1 cellular context compared by ENCODE assay signal in the genomic region with DNA sequence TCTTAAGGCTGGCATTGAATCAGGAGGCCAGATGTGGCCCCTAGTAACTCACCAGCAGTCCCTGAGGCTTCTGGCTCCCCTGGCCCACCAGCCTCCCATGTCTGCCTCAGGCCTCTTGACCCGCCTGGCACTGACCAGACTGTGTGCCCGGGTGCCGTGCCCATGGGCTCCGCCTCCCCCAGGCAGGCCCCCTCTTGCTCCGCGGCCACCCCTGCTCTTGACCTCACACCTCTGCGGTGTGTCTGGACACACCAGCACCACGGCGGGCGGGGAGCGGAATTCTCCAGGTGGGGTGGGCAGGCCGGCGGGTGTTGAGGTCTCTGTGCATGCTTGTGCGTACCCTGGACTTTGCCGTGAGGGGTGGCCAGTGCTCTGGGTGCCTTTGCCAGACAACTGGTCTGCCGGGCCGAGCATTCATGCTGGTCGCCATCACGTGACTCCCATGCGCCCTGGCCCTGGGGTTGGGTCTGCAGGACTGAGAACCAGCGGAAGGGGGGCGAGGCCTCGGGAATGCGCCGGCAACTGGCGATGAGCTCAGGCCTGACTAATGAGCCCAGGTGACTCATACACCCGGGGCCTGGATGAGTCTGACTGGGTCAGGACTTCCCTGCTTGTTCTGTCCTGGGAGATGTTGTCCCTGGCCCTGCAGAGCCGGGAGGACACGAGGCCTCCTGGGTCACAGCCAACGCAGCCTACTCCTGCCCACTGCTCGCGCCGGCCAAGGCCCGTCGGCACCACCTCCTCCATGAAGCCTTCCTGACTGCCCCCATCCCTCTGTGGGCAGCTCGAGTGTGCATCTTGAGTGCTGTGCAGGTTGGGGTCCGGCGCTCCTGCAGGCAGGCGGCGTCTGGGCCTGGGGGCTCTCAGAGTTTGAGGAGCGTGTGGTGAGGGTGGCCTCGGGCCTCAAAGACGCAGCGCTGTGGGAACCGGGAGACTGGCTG.
TF ChIP-seq lines count a peak whose summit lies in the region.

No MANE protein-coding gene starts in this region.

TF ChIP-seq in HepG2, 621 proteins besides CTCF, POLR2A, EP300 and RAD21 (continued from another document and continues in another):
- TF ChIP-seq, protein P1, sequence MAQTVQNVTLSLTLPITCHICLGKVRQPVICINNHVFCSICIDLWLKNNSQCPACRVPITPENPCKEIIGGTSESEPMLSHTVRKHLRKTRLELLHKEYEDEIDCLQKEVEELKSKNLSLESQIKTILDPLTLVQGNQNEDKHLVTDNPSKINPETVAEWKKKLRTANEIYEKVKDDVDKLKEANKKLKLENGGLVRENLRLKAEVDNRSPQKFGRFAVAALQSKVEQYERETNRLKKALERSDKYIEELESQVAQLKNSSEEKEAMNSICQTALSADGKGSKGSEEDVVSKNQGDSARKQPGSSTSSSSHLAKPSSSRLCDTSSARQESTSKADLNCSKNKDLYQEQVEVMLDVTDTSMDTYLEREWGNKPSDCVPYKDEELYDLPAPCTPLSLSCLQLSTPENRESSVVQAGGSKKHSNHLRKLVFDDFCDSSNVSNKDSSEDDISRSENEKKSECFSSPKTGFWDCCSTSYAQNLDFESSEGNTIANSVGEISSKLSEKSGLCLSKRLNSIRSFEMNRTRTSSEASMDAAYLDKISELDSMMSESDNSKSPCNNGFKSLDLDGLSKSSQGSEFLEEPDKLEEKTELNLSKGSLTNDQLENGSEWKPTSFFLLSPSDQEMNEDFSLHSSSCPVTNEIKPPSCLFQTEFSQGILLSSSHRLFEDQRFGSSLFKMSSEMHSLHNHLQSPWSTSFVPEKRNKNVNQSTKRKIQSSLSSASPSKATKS (CRISPR knock-in tag; IDR thresholded peaks at IDR 0.05) = no peak
- TF ChIP-seq ZNF160 (CRISPR knock-in tag; IDR thresholded peaks at IDR 0.05) = no peak; the same call in 1 of the 2 replicates
- no peak for TF ChIP-seq MAF1 (CRISPR knock-in tag; IDR thresholded peaks at IDR 0.05; ENCODE audit: borderline replicate concordance)
- TF ChIP-seq MTA1 (CRISPR knock-in tag; IDR thresholded peaks at IDR 0.05; ENCODE audit: borderline replicate concordance) = peak; percentile 83
- no peak for TF ChIP-seq MATR3 (CRISPR knock-in tag; IDR thresholded peaks at IDR 0.05)
- TF ChIP-seq MYNN (CRISPR knock-in tag; IDR thresholded peaks at IDR 0.05; ENCODE audit: low read depth) = no peak
- TF ChIP-seq ZNF317 (CRISPR knock-in tag; IDR thresholded peaks at IDR 0.05) = peak; percentile 89
- TF ChIP-seq ZNF670 (CRISPR knock-in tag; IDR thresholded peaks at IDR 0.05; ENCODE audit: borderline replicate concordance) = no peak
- no peak; the same call in 1 of the 2 replicates for TF ChIP-seq ZNF891 (CRISPR knock-in tag; IDR thresholded peaks at IDR 0.05)
- TF ChIP-seq SKI (IDR thresholded peaks at IDR 0.05; ENCODE audit: partially characterized antibody) = peak; percentile 95
- TF ChIP-seq NR2F1 (CRISPR knock-in tag; IDR thresholded peaks at IDR 0.05) = peak; percentile 61 to 71; a peak in 3 of 4 replicates
- TF ChIP-seq MAFK (conservative IDR thresholded peaks at IDR 0.05 in 1 of 2, IDR thresholded peaks at IDR 0.05 in 1 of 2; ENCODE audit: low read length in 2 of 2) = no peak
- TF ChIP-seq ZSCAN31 (CRISPR knock-in tag; IDR thresholded peaks at IDR 0.05; ENCODE audit: low read depth) = peak; percentile 96; the same call in 1 of the 2 replicates
- no peak for TF ChIP-seq ZFAT (CRISPR knock-in tag; conservative IDR thresholded peaks at IDR 0.05)
- peak; percentile 92 for TF ChIP-seq ESRRA (CRISPR knock-in tag; IDR thresholded peaks at IDR 0.05; ENCODE audit: low read depth)
- TF ChIP-seq, protein P2, sequence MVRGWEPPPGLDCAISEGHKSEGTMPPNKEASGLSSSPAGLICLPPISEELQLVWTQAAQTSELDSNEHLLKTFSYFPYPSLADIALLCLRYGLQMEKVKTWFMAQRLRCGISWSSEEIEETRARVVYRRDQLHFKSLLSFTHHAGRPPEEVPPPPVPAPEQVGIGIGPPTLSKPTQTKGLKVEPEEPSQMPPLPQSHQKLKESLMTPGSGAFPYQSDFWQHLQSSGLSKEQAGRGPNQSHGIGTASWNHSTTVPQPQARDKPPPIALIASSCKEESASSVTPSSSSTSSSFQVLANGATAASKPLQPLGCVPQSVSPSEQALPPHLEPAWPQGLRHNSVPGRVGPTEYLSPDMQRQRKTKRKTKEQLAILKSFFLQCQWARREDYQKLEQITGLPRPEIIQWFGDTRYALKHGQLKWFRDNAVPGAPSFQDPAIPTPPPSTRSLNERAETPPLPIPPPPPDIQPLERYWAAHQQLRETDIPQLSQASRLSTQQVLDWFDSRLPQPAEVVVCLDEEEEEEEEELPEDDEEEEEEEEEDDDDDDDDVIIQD (CRISPR knock-in tag; IDR thresholded peaks at IDR 0.05; ENCODE audit: low read depth) = peak; percentile 64; the same call in 1 of the 2 replicates
- peak; percentile 95 for TF ChIP-seq ZNF556 (CRISPR knock-in tag; IDR thresholded peaks at IDR 0.05; ENCODE audit: borderline replicate concordance)
- TF ChIP-seq, protein P3, sequence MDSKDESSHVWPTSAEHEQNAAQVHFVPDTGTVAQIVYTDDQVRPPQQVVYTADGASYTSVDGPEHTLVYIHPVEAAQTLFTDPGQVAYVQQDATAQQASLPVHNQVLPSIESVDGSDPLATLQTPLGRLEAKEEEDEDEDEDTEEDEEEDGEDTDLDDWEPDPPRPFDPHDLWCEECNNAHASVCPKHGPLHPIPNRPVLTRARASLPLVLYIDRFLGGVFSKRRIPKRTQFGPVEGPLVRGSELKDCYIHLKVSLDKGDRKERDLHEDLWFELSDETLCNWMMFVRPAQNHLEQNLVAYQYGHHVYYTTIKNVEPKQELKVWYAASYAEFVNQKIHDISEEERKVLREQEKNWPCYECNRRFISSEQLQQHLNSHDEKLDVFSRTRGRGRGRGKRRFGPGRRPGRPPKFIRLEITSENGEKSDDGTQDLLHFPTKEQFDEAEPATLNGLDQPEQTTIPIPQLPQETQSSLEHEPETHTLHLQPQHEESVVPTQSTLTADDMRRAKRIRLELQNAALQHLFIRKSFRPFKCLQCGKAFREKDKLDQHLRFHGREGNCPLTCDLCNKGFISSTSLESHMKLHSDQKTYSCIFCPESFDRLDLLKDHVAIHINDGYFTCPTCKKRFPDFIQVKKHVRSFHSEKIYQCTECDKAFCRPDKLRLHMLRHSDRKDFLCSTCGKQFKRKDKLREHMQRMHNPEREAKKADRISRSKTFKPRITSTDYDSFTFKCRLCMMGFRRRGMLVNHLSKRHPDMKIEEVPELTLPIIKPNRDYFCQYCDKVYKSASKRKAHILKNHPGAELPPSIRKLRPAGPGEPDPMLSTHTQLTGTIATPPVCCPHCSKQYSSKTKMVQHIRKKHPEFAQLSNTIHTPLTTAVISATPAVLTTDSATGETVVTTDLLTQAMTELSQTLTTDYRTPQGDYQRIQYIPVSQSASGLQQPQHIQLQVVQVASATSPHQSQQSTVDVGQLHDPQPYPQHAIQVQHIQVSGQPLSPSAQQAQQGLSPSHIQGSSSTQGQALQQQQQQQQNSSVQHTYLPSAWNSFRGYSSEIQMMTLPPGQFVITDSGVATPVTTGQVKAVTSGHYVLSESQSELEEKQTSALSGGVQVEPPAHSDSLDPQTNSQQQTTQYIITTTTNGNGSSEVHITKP (CRISPR knock-in tag; IDR thresholded peaks at IDR 0.05; ENCODE audit: low read depth) = peak; percentile 92
- TF ChIP-seq MBD4 (IDR thresholded peaks at IDR 0.05; ENCODE audit: borderline replicate concordance, low read length) = no peak
- TF ChIP-seq KAT7 (CRISPR knock-in tag; IDR thresholded peaks at IDR 0.05; ENCODE audit: borderline replicate concordance) = no peak
- TF ChIP-seq NCOA2 (CRISPR knock-in tag; IDR thresholded peaks at IDR 0.05) = peak; percentile 79
- peak; percentile 83 for TF ChIP-seq GFI1 (CRISPR knock-in tag; IDR thresholded peaks at IDR 0.05; ENCODE audit: borderline replicate concordance)
- no peak; the same call in 1 of the 2 replicates for TF ChIP-seq CHCHD3 (CRISPR knock-in tag; IDR thresholded peaks at IDR 0.05)
- peak; percentile 98 for TF ChIP-seq ZMAT3 (CRISPR knock-in tag; conservative IDR thresholded peaks at IDR 0.05)
- TF ChIP-seq SIX4 (CRISPR knock-in tag; IDR thresholded peaks at IDR 0.05) = peak; percentile 47; the same call in 1 of the 2 replicates
- no peak for TF ChIP-seq ZNF282 (IDR thresholded peaks at IDR 0.05; ENCODE audit: partially characterized antibody)
- TF ChIP-seq ZNF674 (CRISPR knock-in tag; IDR thresholded peaks at IDR 0.05; ENCODE audit: low read depth) = no peak
- no peak for TF ChIP-seq NR3C1 (CRISPR knock-in tag; IDR thresholded peaks at IDR 0.05)
- no peak for TF ChIP-seq ZNF816 (CRISPR knock-in tag; IDR thresholded peaks at IDR 0.05; ENCODE audit: borderline replicate concordance)
- TF ChIP-seq IRX3 (CRISPR knock-in tag; IDR thresholded peaks at IDR 0.05; ENCODE audit: borderline replicate concordance, low read depth) = 0 out of 2 replicates have a peak, but pooled peaks have one; percentile 34
- TF ChIP-seq, protein P4, sequence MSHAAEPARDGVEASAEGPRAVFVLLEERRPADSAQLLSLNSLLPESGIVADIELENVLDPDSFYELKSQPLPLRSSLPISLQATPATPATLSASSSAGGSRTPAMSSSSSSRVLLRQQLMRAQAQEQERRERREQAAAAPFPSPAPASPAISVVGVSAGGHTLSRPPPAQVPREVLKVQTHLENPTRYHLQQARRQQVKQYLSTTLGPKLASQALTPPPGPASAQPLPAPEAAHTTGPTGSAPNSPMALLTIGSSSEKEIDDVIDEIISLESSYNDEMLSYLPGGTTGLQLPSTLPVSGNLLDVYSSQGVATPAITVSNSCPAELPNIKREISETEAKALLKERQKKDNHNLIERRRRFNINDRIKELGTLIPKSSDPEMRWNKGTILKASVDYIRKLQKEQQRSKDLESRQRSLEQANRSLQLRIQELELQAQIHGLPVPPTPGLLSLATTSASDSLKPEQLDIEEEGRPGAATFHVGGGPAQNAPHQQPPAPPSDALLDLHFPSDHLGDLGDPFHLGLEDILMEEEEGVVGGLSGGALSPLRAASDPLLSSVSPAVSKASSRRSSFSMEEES (CRISPR knock-in tag; IDR thresholded peaks at IDR 0.05) = peak; percentile 96
- TF ChIP-seq GATAD2A (CRISPR knock-in tag; IDR thresholded peaks at IDR 0.05) = peak; percentile 91
- TF ChIP-seq BCL6 (CRISPR knock-in tag; IDR thresholded peaks at IDR 0.05) = peak; percentile 75
- TF ChIP-seq, protein P5, sequence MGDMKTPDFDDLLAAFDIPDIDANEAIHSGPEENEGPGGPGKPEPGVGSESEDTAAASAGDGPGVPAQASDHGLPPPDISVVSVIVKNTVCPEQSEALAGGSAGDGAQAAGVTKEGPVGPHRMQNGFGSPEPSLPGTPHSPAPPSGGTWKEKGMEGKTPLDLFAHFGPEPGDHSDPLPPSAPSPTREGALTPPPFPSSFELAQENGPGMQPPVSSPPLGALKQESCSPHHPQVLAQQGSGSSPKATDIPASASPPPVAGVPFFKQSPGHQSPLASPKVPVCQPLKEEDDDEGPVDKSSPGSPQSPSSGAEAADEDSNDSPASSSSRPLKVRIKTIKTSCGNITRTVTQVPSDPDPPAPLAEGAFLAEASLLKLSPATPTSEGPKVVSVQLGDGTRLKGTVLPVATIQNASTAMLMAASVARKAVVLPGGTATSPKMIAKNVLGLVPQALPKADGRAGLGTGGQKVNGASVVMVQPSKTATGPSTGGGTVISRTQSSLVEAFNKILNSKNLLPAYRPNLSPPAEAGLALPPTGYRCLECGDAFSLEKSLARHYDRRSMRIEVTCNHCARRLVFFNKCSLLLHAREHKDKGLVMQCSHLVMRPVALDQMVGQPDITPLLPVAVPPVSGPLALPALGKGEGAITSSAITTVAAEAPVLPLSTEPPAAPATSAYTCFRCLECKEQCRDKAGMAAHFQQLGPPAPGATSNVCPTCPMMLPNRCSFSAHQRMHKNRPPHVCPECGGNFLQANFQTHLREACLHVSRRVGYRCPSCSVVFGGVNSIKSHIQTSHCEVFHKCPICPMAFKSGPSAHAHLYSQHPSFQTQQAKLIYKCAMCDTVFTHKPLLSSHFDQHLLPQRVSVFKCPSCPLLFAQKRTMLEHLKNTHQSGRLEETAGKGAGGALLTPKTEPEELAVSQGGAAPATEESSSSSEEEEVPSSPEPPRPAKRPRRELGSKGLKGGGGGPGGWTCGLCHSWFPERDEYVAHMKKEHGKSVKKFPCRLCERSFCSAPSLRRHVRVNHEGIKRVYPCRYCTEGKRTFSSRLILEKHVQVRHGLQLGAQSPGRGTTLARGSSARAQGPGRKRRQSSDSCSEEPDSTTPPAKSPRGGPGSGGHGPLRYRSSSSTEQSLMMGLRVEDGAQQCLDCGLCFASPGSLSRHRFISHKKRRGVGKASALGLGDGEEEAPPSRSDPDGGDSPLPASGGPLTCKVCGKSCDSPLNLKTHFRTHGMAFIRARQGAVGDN (CRISPR knock-in tag; IDR thresholded peaks at IDR 0.05) = peak; percentile 100
- peak; percentile 76; the same call in 1 of the 3 replicates for TF ChIP-seq MXI1 (IDR thresholded peaks at IDR 0.05; ENCODE audit: borderline replicate concordance, low read depth, low read length)
- TF ChIP-seq ZNF552 (CRISPR knock-in tag; IDR thresholded peaks at IDR 0.05; ENCODE audit: borderline replicate concordance) = peak; percentile 33; the same call in 1 of the 2 replicates
- no peak; the same call in 1 of the 2 replicates for TF ChIP-seq WIZ (CRISPR knock-in tag; IDR thresholded peaks at IDR 0.05)
- TF ChIP-seq ZNF678 (CRISPR knock-in tag; IDR thresholded peaks at IDR 0.05) = peak; percentile 55; the same call in 1 of the 2 replicates
- TF ChIP-seq THYN1 (CRISPR knock-in tag; IDR thresholded peaks at IDR 0.05; ENCODE audit: borderline replicate concordance, low read depth) = no peak
- TF ChIP-seq, protein P6, sequence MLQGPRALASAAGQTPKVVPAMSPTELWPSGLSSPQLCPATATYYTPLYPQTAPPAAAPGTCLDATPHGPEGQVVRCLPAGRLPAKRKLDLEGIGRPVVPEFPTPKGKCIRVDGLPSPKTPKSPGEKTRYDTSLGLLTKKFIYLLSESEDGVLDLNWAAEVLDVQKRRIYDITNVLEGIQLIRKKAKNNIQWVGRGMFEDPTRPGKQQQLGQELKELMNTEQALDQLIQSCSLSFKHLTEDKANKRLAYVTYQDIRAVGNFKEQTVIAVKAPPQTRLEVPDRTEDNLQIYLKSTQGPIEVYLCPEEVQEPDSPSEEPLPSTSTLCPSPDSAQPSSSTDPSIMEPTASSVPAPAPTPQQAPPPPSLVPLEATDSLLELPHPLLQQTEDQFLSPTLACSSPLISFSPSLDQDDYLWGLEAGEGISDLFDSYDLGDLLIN (CRISPR knock-in tag; IDR thresholded peaks at IDR 0.05; ENCODE audit: borderline replicate concordance) = 0 out of 2 replicates have a peak, but pooled peaks have one; percentile 37
- TF ChIP-seq ZNF225 (CRISPR knock-in tag; IDR thresholded peaks at IDR 0.05) = no peak
- peak; percentile 95 for TF ChIP-seq TEAD3 (CRISPR knock-in tag; optimal IDR thresholded peaks at IDR 0.05; ENCODE audit: borderline replicate concordance)
- no peak; the same call in 1 of the 2 replicates for TF ChIP-seq KLF6 (CRISPR knock-in tag; IDR thresholded peaks at IDR 0.05)
- no peak for TF ChIP-seq ZNF672 (CRISPR knock-in tag; IDR thresholded peaks at IDR 0.05)
